ENCODE assay signal across 21 cellular contexts in genomic region chr3:24689353-24689752, GRCh38.
A peak's percentile ranks its signal among the peaks of the same experiment; 100 is the strongest.
DNase-seq lines count a peak whose midpoint lies in the region; ATAC-seq and TF ChIP-seq lines count a peak whose summit lies in the region.
"Had no signal": no experiment of that assay in that cellular context is flagged by ENCODE, and none has a peak within 500 bp of the region (broad histone marks: within the 10 kb centered on the region; RNA-seq: fewer than 3 reads in every experiment).

No MANE protein-coding gene starts in this region.

- no peaks in the 10 kb centered on the region for H3F3A ChIP-seq in GM23338 (replicated peaks; ENCODE audit: low read depth)

- no peaks in the 10 kb centered on the region for H3K79me1 ChIP-seq in mesendoderm (ENCODE audit: low read length)

- no peak overlapping the region for H3K23ac ChIP-seq in mesendoderm (ENCODE audit: low read length)

- H4K20me1 ChIP-seq in GM23338 (replicated peaks; ENCODE audit: insufficient read depth), result no peaks in the 10 kb centered on the region

- POLR2A ChIA-PET in Caco-2 (lab: Charles Lee), result no interaction called here

- no peak overlapping the region for H3K56ac ChIP-seq in mesendoderm (ENCODE audit: low read length)

- H3K27me3 ChIP-seq in GM23338 (ENCODE audit: insufficient read depth) (no peaks in the 10 kb centered on the region), RWPE2 (ENCODE audit: insufficient read depth, poor library complexity, severe bottlenecking) (no peaks in the 10 kb centered on the region), mesendoderm (ENCODE audit: insufficient read depth, low read length, poor library complexity) (no peaks in the 10 kb centered on the region), Caco-2 (replicated peaks; ENCODE audit: control insufficient read depth, insufficient read depth, low read length) (no peaks in the 10 kb centered on the region)
- H3K27me3 ChIP-seq: Peyer's patch had no signal

- CTCF ChIA-PET in Caco-2 (lab: Charles Lee), result no interaction called here

- no TSS peak for BruUV-seq in Caco-2 (replicated peaks; lab: Mats Ljungman, UMichigan)

- peaks cover 5% of the 10 kb centered on the region; the same call in 1 of the 3 replicates for H3K36me3 Mint-ChIP-seq in GM23338 (ENCODE audit: low read depth)
- H3K36me3 Mint-ChIP-seq in type B pancreatic cell, result no peaks in the 10 kb centered on the region
- H3K36me3 Mint-ChIP-seq in Caco-2 (ENCODE audit: insufficient read depth, unreplicated experiment), result no peaks in the 10 kb centered on the region

- H3K27ac ChIP-seq in GM23338 (ENCODE audit: low read depth) (no peak overlapping the region), RWPE2 (ENCODE audit: poor library complexity, severe bottlenecking) (peak overlapping the region; percentile 60), mesendoderm (ENCODE audit: low read depth, low read length) (no peak overlapping the region)
- H3K27ac ChIP-seq: Peyer's patch, SK-N-MC had no signal

- H3K4me3 ChIP-seq in GM23338 (no peak overlapping the region), RWPE2 (ENCODE audit: severe bottlenecking) (no peak overlapping the region), mesendoderm (ENCODE audit: low read length) (no peak overlapping the region), Caco-2 (ENCODE audit: low read depth, low read length) (no peak overlapping the region)
- H3K4me3 ChIP-seq: K562, Peyer's patch, SK-N-MC had no signal

- H3K4ac ChIP-seq in mesendoderm (ENCODE audit: low read depth, low read length), result no peak overlapping the region

- H3K4me2 ChIP-seq in GM23338 (peak overlapping the region; percentile 15; the same call in 1 of the 2 replicates), mesendoderm (ENCODE audit: low read length) (no peak overlapping the region)

- H2BK120ac ChIP-seq in mesendoderm (ENCODE audit: low read depth, low read length), result no peak overlapping the region

- H3K18ac ChIP-seq in mesendoderm (ENCODE audit: low read length), result no peak overlapping the region

- H3K4me1 Mint-ChIP-seq in GM23338 (peaks cover 17% of the 10 kb centered on the region), type B pancreatic cell (ENCODE audit: unreplicated experiment) (peaks cover 8% of the 10 kb centered on the region), Caco-2 (ENCODE audit: low read depth, unreplicated experiment) (no peaks in the 10 kb centered on the region)
- H3K4me1 Mint-ChIP-seq: B cell had no signal

- peaks cover 5% of the 10 kb centered on the region for H3K27me3 Mint-ChIP-seq in GM23338 (ENCODE audit: insufficient read depth, low read depth, poor library complexity)
- no peaks in the 10 kb centered on the region for H3K27me3 Mint-ChIP-seq in type B pancreatic cell
- no peaks in the 10 kb centered on the region for H3K27me3 Mint-ChIP-seq in Caco-2 (ENCODE audit: insufficient read depth, unreplicated experiment)

- intact Hi-C loops in Caco-2 (cut with micrococcal nuclease; ENCODE audit: unreplicated experiment), result loop anchor here (10.0 kb wide), 1 partner anchor 455 kb away; no protein-coding TSS in a partner anchor

- H3K36me3 ChIP-seq in GM23338 (ENCODE audit: insufficient read depth) (no peaks in the 10 kb centered on the region), RWPE2 (ENCODE audit: low read depth) (no peaks in the 10 kb centered on the region), mesendoderm (ENCODE audit: control insufficient read depth, insufficient read depth, low read length) (no peaks in the 10 kb centered on the region), Caco-2 (ENCODE audit: control insufficient read depth, insufficient read depth, low read length) (no peaks in the 10 kb centered on the region)
- H3K36me3 ChIP-seq: Peyer's patch had no signal

- no CpG with 5 or more reads among the region's 3 CpGs for WGBS in mesendoderm (ENCODE audit: extremely low coverage, insufficient coverage, low lambda C conversion rate)

- H3K4me3 Mint-ChIP-seq in GM23338 (no peak overlapping the region), type B pancreatic cell (no peak overlapping the region), Caco-2 (ENCODE audit: unreplicated experiment) (no peak overlapping the region)
- H3K4me3 Mint-ChIP-seq: B cell had no signal

- H2AK5ac ChIP-seq in mesendoderm (ENCODE audit: low read length), result no peak overlapping the region

- H3K9me3 ChIP-seq in RWPE2 (ENCODE audit: severe bottlenecking), result no peaks in the 10 kb centered on the region
- H3K9me3 ChIP-seq in Caco-2, result no peaks in the 10 kb centered on the region
- H3K9me3 ChIP-seq: Peyer's patch had no signal

- no peaks in the 10 kb centered on the region for H3K79me2 ChIP-seq in GM23338 (replicated peaks; ENCODE audit: insufficient read depth)
- no peaks in the 10 kb centered on the region for H3K79me2 ChIP-seq in mesendoderm (ENCODE audit: control insufficient read depth, insufficient read depth, low read length)

- H3K9ac ChIP-seq in mesendoderm (ENCODE audit: low read length), result no peak overlapping the region

- no peak for ATAC-seq in GM23338
- ATAC-seq in RWPE2 (ENCODE audit: low read depth), result no peak
- ATAC-seq: K562 had no signal

- no peak overlapping the region for H2BK15ac ChIP-seq in mesendoderm (replicated peaks; ENCODE audit: low read depth)

- DNase-seq in GM23338 (ENCODE audit: low spot score) (no peak), RWPE2 (ENCODE audit: low spot score) (no peak), mesendoderm (peak; percentile 22), type B pancreatic cell (ENCODE audit: extremely low spot score, unreplicated experiment) (no peak), Caco-2 (no peak), glomerular visceral epithelial cell (ENCODE audit: extremely low spot score) (no peak), DMS153 (lab: John Stamatoyannopoulos, UW) (no peak)
- DNase-seq: DMS53, Kasumi-1, NCI-H1092 treated with DMSO at 0.1 percent for 48 hours, NCI-H1436, NCI-H187, NCI-H2107, NCI-H446, NCI-H524 treated with DMSO at 0.1 percent for 48 hours, NCI-H774, Peyer's patch, SIG-M5 had no signal

- peaks cover 12% of the 10 kb centered on the region for H3K4me1 ChIP-seq in GM23338 (ENCODE audit: insufficient read depth)
- H3K4me1 ChIP-seq in RWPE2 (ENCODE audit: insufficient read depth, poor library complexity, severe bottlenecking), result peaks cover 13% of the 10 kb centered on the region
- H3K4me1 ChIP-seq in mesendoderm (ENCODE audit: control insufficient read depth, low read depth, low read length), result no peaks in the 10 kb centered on the region
- H3K4me1 ChIP-seq in Caco-2, result 0 out of 2 replicates have a peak, but pooled peaks cover 3% of the 10 kb centered on the region
- H3K4me1 ChIP-seq: Peyer's patch had no signal

- H3K27ac Mint-ChIP-seq in GM23338 (no peak overlapping the region; the same call in 1 of the 2 replicates), type B pancreatic cell (peak overlapping the region; percentile 58), Caco-2 (ENCODE audit: unreplicated experiment) (no peak overlapping the region)
- H3K27ac Mint-ChIP-seq: B cell had no signal

- no peak overlapping the region for H2AFZ ChIP-seq in GM23338

- H3K9me3 Mint-ChIP-seq in GM23338 (peaks cover 16% of the 10 kb centered on the region; the same call in 2 of the 3 replicates), type B pancreatic cell (no peaks in the 10 kb centered on the region), Caco-2 (ENCODE audit: unreplicated experiment) (no peaks in the 10 kb centered on the region)

- no peak overlapping the region for H4K5ac ChIP-seq in mesendoderm (ENCODE audit: low read length)

- no peaks in the 10 kb centered on the region for H3K9me2 ChIP-seq in GM23338 (ENCODE audit: insufficient read depth)

- no peak overlapping the region for H4K8ac ChIP-seq in mesendoderm (ENCODE audit: low read depth, low read length)

- TF ChIP-seq CTCF in GM23338 (conservative IDR thresholded peaks at IDR 0.05; ENCODE audit: low read depth in 2 of 2) (no peak), RWPE2 (IDR thresholded peaks at IDR 0.05; ENCODE audit: poor library complexity, severe bottlenecking) (no peak), type B pancreatic cell (conservative IDR thresholded peaks at IDR 0.05) (no peak), Caco-2 (IDR thresholded peaks at IDR 0.05; ENCODE audit: insufficient read depth in 1 of 2, low read depth in 1 of 2, low read length in 1 of 2, severe bottlenecking in 1 of 2, unreplicated experiment in 1 of 2) (no peak)

- no peak overlapping the region for H2BK5ac ChIP-seq in mesendoderm (ENCODE audit: low read length)

TF ChIP-seq in GM23338, 12 proteins besides CTCF, POLR2A, EP300 and RAD21:
- TF ChIP-seq ZNF331 (CRISPR knock-in tag; IDR thresholded peaks at IDR 0.05; ENCODE audit: low read depth) (no peak), POLR2AphosphoS5 (IDR thresholded peaks at IDR 0.05; ENCODE audit: low read depth) (no peak), ZNF114 (CRISPR knock-in tag; IDR thresholded peaks at IDR 0.05) (no peak), JUNB (IDR thresholded peaks at IDR 0.05; ENCODE audit: unreplicated experiment) (no peak), EZH2 (IDR thresholded peaks at IDR 0.05; ENCODE audit: low read depth, unreplicated experiment) (no peak)
